ENCODE assay signal across 1 cellular context in genomic region chr17:27569884-27570577, GRCh38.
A peak's percentile ranks its signal among the peaks of the same experiment; 100 is the strongest.
TF ChIP-seq lines count a peak whose summit lies in the region.

No MANE protein-coding gene starts in this region.

TF ChIP-seq in K562, 482 proteins besides CTCF, POLR2A, EP300 and RAD21 (continued from another document and continues in another):
- no peak for TF ChIP-seq SMARCC2 (IDR thresholded peaks at IDR 0.05; ENCODE audit: low read depth)
- no peak for TF ChIP-seq AFF4 (CRISPR knock-in tag; IDR thresholded peaks at IDR 0.05)
- peak in 1 of 2 experiments; percentile 89; a peak in 2 of 4 replicates for TF ChIP-seq RCOR1 (IDR thresholded peaks at IDR 0.05; ENCODE audit: borderline replicate concordance in 1 of 2, low read depth in 2 of 2, low read length in 2 of 2)
- TF ChIP-seq EZH2 (IDR thresholded peaks at IDR 0.05; ENCODE audit: borderline replicate concordance, low read depth, low read length): no peak
- no peak for TF ChIP-seq RHOXF2B (CRISPR knock-in tag; conservative IDR thresholded peaks at IDR 0.05)
- 0 out of 2 replicates have a peak, but pooled peaks have one; percentile 47 for TF ChIP-seq BCL6 (CRISPR knock-in tag; IDR thresholded peaks at IDR 0.05)
- TF ChIP-seq ZNF146 (CRISPR knock-in tag; IDR thresholded peaks at IDR 0.05; ENCODE audit: unreplicated experiment): no peak
- peak in 1 of 2 experiments; percentile 69; a peak in 1 of 4 replicates for TF ChIP-seq ZNF318 (IDR thresholded peaks at IDR 0.05; ENCODE audit: borderline replicate concordance in 1 of 2, low read depth in 1 of 2)
- no peak for TF ChIP-seq ZFPM2 (CRISPR knock-in tag; IDR thresholded peaks at IDR 0.05)
- TF ChIP-seq STAT5B (CRISPR knock-in tag; IDR thresholded peaks at IDR 0.05): no peak
- TF ChIP-seq MNT (conservative IDR thresholded peaks at IDR 0.05): peak; percentile 33 to 82; a peak in 3 of 4 replicates
- peak; percentile 79; the same call in 1 of the 2 replicates for TF ChIP-seq STAT5A (IDR thresholded peaks at IDR 0.05; ENCODE audit: borderline replicate concordance, low read length)
- 0 out of 4 replicates have a peak, but pooled peaks of 1 of the 2 experiments have one; percentile 36 for TF ChIP-seq MAZ (CRISPR knock-in tag; conservative IDR thresholded peaks at IDR 0.05 in 1 of 2, IDR thresholded peaks at IDR 0.05 in 1 of 2)
- peak; percentile 68 for TF ChIP-seq ATF3 (IDR thresholded peaks at IDR 0.05)
- no peak for TF ChIP-seq ATF3 (CRISPR knock-in tag; conservative IDR thresholded peaks at IDR 0.05)
- no peak for TF ChIP-seq SP2 (IDR thresholded peaks at IDR 0.05; ENCODE audit: extremely low read depth, low read depth, low read length, poor library complexity, severe bottlenecking)
- peak; percentile 55; the same call in 1 of the 2 replicates for TF ChIP-seq MEF2D (tag; conservative IDR thresholded peaks at IDR 0.05; ENCODE audit: low read depth)
- no peak for TF ChIP-seq MED1 (CRISPR knock-in tag; IDR thresholded peaks at IDR 0.05; ENCODE audit: borderline replicate concordance)
- no peak for TF ChIP-seq YBX1 (IDR thresholded peaks at IDR 0.05)
- TF ChIP-seq ZBTB7A (IDR thresholded peaks at IDR 0.05; ENCODE audit: borderline replicate concordance, control insufficient read depth, low read depth, low read length): no peak
- no peak for TF ChIP-seq SFPQ (IDR thresholded peaks at IDR 0.05; ENCODE audit: low read depth, low read length)
- TF ChIP-seq SMARCA4 (IDR thresholded peaks at IDR 0.05): peak; percentile 85
- peak; percentile 76 for TF ChIP-seq MTA2 (IDR thresholded peaks at IDR 0.05; ENCODE audit: low read depth)
- peak; percentile 47; the same call in 1 of the 2 replicates for TF ChIP-seq NFRKB (IDR thresholded peaks at IDR 0.05; ENCODE audit: low read depth)
- peak; percentile 43; the same call in 1 of the 2 replicates for TF ChIP-seq NCOA1 (IDR thresholded peaks at IDR 0.05; ENCODE audit: low read depth)
- no peak for TF ChIP-seq E2F1 (CRISPR knock-in tag; IDR thresholded peaks at IDR 0.05)
- peak; percentile 77; the same call in 1 of the 2 replicates for TF ChIP-seq HMBOX1 (IDR thresholded peaks at IDR 0.05)
- TF ChIP-seq PML (IDR thresholded peaks at IDR 0.05; ENCODE audit: low read length): peak; percentile 45; the same call in 1 of the 2 replicates
- peak; percentile 73 to 75; a peak in 3 of 4 replicates for TF ChIP-seq ARNT (IDR thresholded peaks at IDR 0.05)
- TF ChIP-seq NFYB (IDR thresholded peaks at IDR 0.05; ENCODE audit: extremely low read depth, insufficient read length): no peak
- no peak for TF ChIP-seq NELFE (IDR thresholded peaks at IDR 0.05; ENCODE audit: insufficient read depth, insufficient read length)
- TF ChIP-seq GTF2B (IDR thresholded peaks at IDR 0.05; ENCODE audit: extremely low read depth, insufficient read length): no peak
- no peak for TF ChIP-seq RBM17 (IDR thresholded peaks at IDR 0.05; ENCODE audit: borderline replicate concordance, low read depth, low read length)
- TF ChIP-seq BCOR (IDR thresholded peaks at IDR 0.05): peak; percentile 48; the same call in 1 of the 2 replicates
- TF ChIP-seq ZNF444 (CRISPR knock-in tag; IDR thresholded peaks at IDR 0.05): no peak
- TF ChIP-seq KLF10 (CRISPR knock-in tag; IDR thresholded peaks at IDR 0.05): no peak
- no peak for TF ChIP-seq SMARCB1 (IDR thresholded peaks at IDR 0.05; ENCODE audit: insufficient read length, low read depth)
- no peak for TF ChIP-seq KDM2B (CRISPR knock-in tag; IDR thresholded peaks at IDR 0.05)
- TF ChIP-seq NUFIP1 (IDR thresholded peaks at IDR 0.05; ENCODE audit: partially characterized antibody): peak; percentile 54
- peak; percentile 85 for TF ChIP-seq CTBP1 (IDR thresholded peaks at IDR 0.05; ENCODE audit: borderline replicate concordance)
- peak; percentile 89 for TF ChIP-seq BRD9 (IDR thresholded peaks at IDR 0.05; ENCODE audit: low read depth, partially characterized antibody)
- peak; percentile 60; the same call in 1 of the 2 replicates for TF ChIP-seq NBN (IDR thresholded peaks at IDR 0.05; ENCODE audit: low read depth)
